In genomic region chr4:101232074-101232776, GRCh38 we compare ENCODE assay signal across 8 cellular contexts.
DNase-seq lines count a peak whose midpoint lies in the region; ATAC-seq and FAIRE-seq lines count a peak whose summit lies in the region.

No MANE protein-coding gene starts in this region.

- H3K27ac ChIP-seq in SK-N-MC, result peak overlapping the region; percentile 55; the same call in 1 of the 2 replicates

- peak overlapping the region; percentile 39; the same call in 1 of the 2 replicates for H3K4me3 ChIP-seq in SK-N-MC

- peak; percentile 65 for DNase-seq in ACHN
- peak; percentile 73 for DNase-seq in SK-N-MC (ENCODE audit: low read depth, low spot score)
- peak; percentile 72 for DNase-seq in glomerular visceral epithelial cell (ENCODE audit: extremely low spot score)
- no peak for DNase-seq in NCI-H2081 treated with DMSO at 0.1 percent for 48 hours (lab: John Stamatoyannopoulos, UW)
- DNase-seq in SIG-M5 (lab: John Stamatoyannopoulos, UW), result no peak
- DNase-seq in frontal cortex (ENCODE audit: low spot score in 2 of 2), result no peak

- no peaks in the 10 kb centered on the region for H3K36me3 ChIP-seq in SK-N-MC (ENCODE audit: insufficient read depth, low read length)

- in situ Hi-C loops in ACHN (cut with HindIII; ENCODE audit: low pct_ligation_motif_present, low pct_unique_long_range_greater_than_20kb, low sequenced_read_pairs), result no loop called here

- no peak overlapping the region for H3K9ac ChIP-seq in SK-N-MC (ENCODE audit: insufficient read length)

- H3K9me3 ChIP-seq in SK-N-MC (ENCODE audit: low read depth, low read length), result no peaks in the 10 kb centered on the region

- FAIRE-seq in frontal cortex (lab: Jason Lieb, UNC), result no peak

- ATAC-seq in GM21423 (IDR thresholded peaks at IDR 0.05; ENCODE audit: unreplicated experiment) (peak; percentile 57), HG03565 (IDR thresholded peaks at IDR 0.05; ENCODE audit: unreplicated experiment) (no peak)

Comparison
In these comparisons a context has a peak if more than half of its experiments do, and no peak if none do; other contexts are left out.
1. DNase-seq: peak in ACHN (single experiment), SK-N-MC (single experiment) and glomerular visceral epithelial cell (single experiment); none in NCI-H2081 treated with DMSO at 0.1 percent for 48 hours (single experiment), SIG-M5 (single experiment) and frontal cortex (0 of 2).